ENCODE assay signal across 25 cellular contexts in the genomic region with DNA sequence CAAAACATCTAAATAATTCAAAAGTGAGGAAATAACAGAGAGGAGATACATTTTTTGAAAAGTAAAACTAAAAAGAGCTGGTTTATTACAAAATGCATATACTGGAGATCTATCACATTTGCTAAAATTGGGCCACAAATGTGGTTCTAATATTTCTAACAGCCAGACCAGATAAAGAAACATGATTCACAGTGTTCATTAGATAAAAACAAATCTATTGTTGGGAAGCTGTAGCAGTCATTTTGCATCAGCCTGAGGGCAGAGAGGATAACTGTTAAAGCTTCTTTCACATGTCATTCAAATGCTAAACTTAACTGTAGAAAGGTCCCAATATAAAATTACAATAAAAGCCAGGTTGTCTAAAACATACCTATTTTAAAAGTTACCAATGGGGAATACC.
"Had no signal": no experiment of that assay in that cellular context is flagged by ENCODE, and none has a peak within 500 bp of the region (broad histone marks: within the 10 kb centered on the region; RNA-seq: fewer than 3 reads in every experiment).

No MANE protein-coding gene starts in this region.

- H3K36me3 ChIP-seq: adrenal gland, breast epithelium had no signal

- H3K4me3 ChIP-seq: adrenal gland, breast epithelium had no signal

- H3K9me3 ChIP-seq: adrenal gland, breast epithelium had no signal

- H3K27me3 ChIP-seq: adrenal gland, breast epithelium had no signal

- H3K27ac ChIP-seq: adrenal gland, breast epithelium had no signal

- DNase-seq: activated CD4-positive, alpha-beta T cell treated with anti-CD3 and anti-CD28 coated beads for 48 hours; activated CD4-positive, alpha-beta T cell treated with anti-CD3 and anti-CD28 coated beads, Interleukin-2, amount 50 U/mL, for 4 hours; activated CD4-positive, CD25-positive, alpha-beta regulatory T cell treated with anti-CD3 and anti-CD28 coated beads, Interleukin-2, amount 50 U/mL, for 72 hours; activated CD8-positive, alpha-beta memory T cell treated with anti-CD3 and anti-CD28 coated beads, Interleukin-2, amount 50 U/mL, for 48 hours; activated CD8-positive, alpha-beta T cell treated with anti-CD3 and anti-CD28 coated beads, Interleukin-2, amount 10 ng/mL, durations not matched to agents 7 days and 5 days; activated naive CD4-positive, alpha-beta T cell treated with anti-CD3 and anti-CD28 coated beads, Interleukin-2, amount 50 U/mL, for 16 hours; activated naive CD8-positive, alpha-beta T cell treated with anti-CD3 and anti-CD28 coated beads, Interleukin-2, amount 10 ng/mL, durations not matched to agents 7 days and 5 days; activated T-cell treated with anti-CD3 and anti-CD28 coated beads, Interleukin-2, amount 50 U/mL, for 1 hour; adrenal gland; aorta; central memory CD4-positive, alpha-beta T cell; Karpas-422; MM.1S; NCI-H1105 treated with DMSO at 0.1 percent for 48 hours; NCI-H1436 treated with DMSO at 0.1 percent for 48 hours; NCI-H187; NCI-H2081; NCI-H446 treated with DMSO at 0.1 percent for 48 hours; NCI-H524 treated with DMSO at 0.1 percent for 48 hours; NCI-H82; OCI-M1; RPMI8226 had no signal

- ATAC-seq: activated CD8-positive, alpha-beta T cell treated with anti-CD3 and anti-CD28 coated beads, Interleukin-2, amount 10 ng/mL, durations not matched to agents 7 days and 5 days; Panc1; Right ventricle myocardium inferior had no signal

- H3K4me1 ChIP-seq: breast epithelium had no signal
